ENCODE assay signal across 8 cellular contexts in the genomic region with DNA sequence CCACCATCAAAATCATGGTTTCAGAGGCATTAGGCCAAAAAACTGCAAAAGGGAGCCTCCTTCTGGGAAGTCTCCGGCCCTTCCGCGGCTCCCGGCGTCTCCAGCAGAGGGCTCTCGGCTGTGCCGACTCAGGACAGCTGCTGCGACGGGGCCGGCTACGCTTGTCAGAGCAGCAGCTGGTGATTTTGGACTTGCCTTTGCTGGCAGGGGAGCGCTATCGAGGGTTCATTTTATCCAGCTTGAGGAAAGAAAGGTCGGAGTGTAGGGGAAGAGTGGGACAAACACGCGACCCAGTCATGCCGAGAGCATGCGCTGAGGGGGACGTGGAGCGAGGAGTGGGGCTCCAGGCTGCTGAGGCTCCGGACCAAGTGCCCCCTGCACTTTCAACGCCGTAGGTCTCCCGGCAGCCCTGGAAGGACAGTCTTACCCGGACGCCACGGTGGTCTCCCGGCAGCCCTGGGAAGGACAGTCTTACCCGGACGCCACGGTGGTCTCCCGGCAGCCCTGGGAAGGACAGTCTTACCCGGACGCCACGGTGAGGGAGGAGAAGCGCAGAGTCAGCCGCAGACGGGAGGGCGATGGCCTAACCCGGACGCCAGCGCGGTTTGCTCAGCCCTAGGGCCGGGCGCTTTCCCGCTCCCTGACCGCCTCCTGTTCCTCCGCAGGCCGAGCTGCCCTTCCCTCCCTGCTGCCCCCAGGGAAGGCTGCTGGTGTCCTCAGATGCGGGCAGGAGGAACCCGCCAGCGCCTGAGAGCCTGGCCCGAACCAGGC. TPM values are rescaled to one million over a fixed set of nuclear protein-coding genes. Genes with fewer than 3 reads are reported as not detected.
A peak's percentile ranks its signal among the peaks of the same experiment; 100 is the strongest.
DNase-seq lines count a peak whose midpoint lies in the region; ATAC-seq, FAIRE-seq and TF ChIP-seq lines count a peak whose summit lies in the region.

No MANE protein-coding gene starts in this region.

- no peak overlapping the region for H3K9ac ChIP-seq in SK-N-SH

- intact Hi-C loops in heart right ventricle (cut with DNase I) (loop anchor here (1.0 to 10.0 kb wide), 8 partner anchors 79 to 176 kb away; a partner anchor contains a TSS), posterior cingulate gyrus (cut with DNase I) (loop anchor here (1.0 kb wide), 1 partner anchor 167 kb away; no protein-coding TSS in a partner anchor), uterus (cut with DNase I; ENCODE audit: low total_unique reads) (no loop called here)

- H3K4me1 ChIP-seq in SK-N-SH (ENCODE audit: control insufficient read depth in 1 of 2, insufficient read depth in 2 of 2, low read depth in 1 of 2, low read length in 1 of 2) (peaks cover 0 to 10% of the 10 kb centered on the region in 2 experiments; a peak in 1 of 4 replicates), heart right ventricle (peaks cover 0 to 17% (median 8%) of the 10 kb centered on the region in 9 donors), uterus (no peaks in the 10 kb centered on the region)

- H4K20me1 ChIP-seq in SK-N-SH (ENCODE audit: insufficient read depth), result no peaks in the 10 kb centered on the region

- H3K9me2 ChIP-seq in SK-N-SH, result no peaks in the 10 kb centered on the region

- H3K79me2 ChIP-seq in SK-N-SH (ENCODE audit: insufficient read depth), result no peaks in the 10 kb centered on the region

- H3K4me3 ChIP-seq in SK-N-SH (ENCODE audit: low read depth in 2 of 2, low read length in 1 of 2), result peak overlapping the region in 1 of 2 experiments; percentile 48; a peak in 1 of 4 replicates
- H3K4me3 ChIP-seq in heart right ventricle, result peak overlapping the region; percentile 24 to 66 (median 51)
- H3K4me3 ChIP-seq in uterus, result peak overlapping the region; percentile 26 to 41

- WGBS in SK-N-SH (ENCODE audit: low lambda C conversion rate), result 62% methylated on average over 42 of the region's 53 CpGs
- 3 to 4% methylated on average over 52 to 53 of the region's 53 CpGs for WGBS in heart right ventricle, 2 donors

- no peak overlapping the region for H3K4me2 ChIP-seq in SK-N-SH

- no peak for TF ChIP-seq POLR2A in uterus (IDR thresholded peaks at IDR 0.05)

- no peak for TF ChIP-seq EP300 in SK-N-SH (IDR thresholded peaks at IDR 0.05; ENCODE audit: borderline replicate concordance in 1 of 2, low read depth in 1 of 2, low read length in 1 of 2)

- peak; percentile 64 for FAIRE-seq in GM19239 (lab: Jason Lieb, UNC)

- no peak overlapping the region; the same call in 1 of the 2 replicates for H2AFZ ChIP-seq in SK-N-SH (ENCODE audit: low read depth)

- ATAC-seq in HG03378 (IDR thresholded peaks at IDR 0.05; ENCODE audit: unreplicated experiment) (peak; percentile 62), heart right ventricle (peak; percentile 94 to 97 (median 96))

- H3K9me3 ChIP-seq in SK-N-SH, result no peaks in the 10 kb centered on the region
- H3K9me3 ChIP-seq in heart right ventricle, result no peaks in the 10 kb centered on the region
- no peaks in the 10 kb centered on the region for H3K9me3 ChIP-seq in uterus

- H3K27ac ChIP-seq in SK-N-SH (ENCODE audit: low read depth in 2 of 2, low read length in 1 of 2) (no peak overlapping the region), heart right ventricle (peak overlapping the region in 7 of 10 donors; percentile 11 to 67 (median 46)), uterus (peak overlapping the region; percentile 20 to 45)

- peaks cover 3% of the 10 kb centered on the region for H3F3A ChIP-seq in SK-N-SH (replicated peaks; ENCODE audit: insufficient read depth)

- POLR2A ChIA-PET in SK-N-SH (lab: Yijun Ruan, JAX), result interaction anchor here (0.6 to 2.3 kb wide), 2 partner anchors 22 to 167 kb away, joined by 3 to 7 read pairs; no protein-coding TSS in a partner anchor

- no peaks in the 10 kb centered on the region for H3K27me3 ChIP-seq in SK-N-SH (ENCODE audit: insufficient read depth)
- H3K27me3 ChIP-seq in heart right ventricle, result peaks cover 0 to 8% (median 0%) of the 10 kb centered on the region in 7 donors
- H3K27me3 ChIP-seq in uterus, result no peaks in the 10 kb centered on the region

- H3K36me3 ChIP-seq in SK-N-SH (replicated peaks in 1 of 2; ENCODE audit: control insufficient read depth in 1 of 2, insufficient read depth in 2 of 2, low read length in 1 of 2) (peaks cover 18 to 33% of the 10 kb centered on the region in 2 experiments), heart right ventricle (peaks cover 0 to 34% (median 5%) of the 10 kb centered on the region in 9 donors), uterus (no peaks in the 10 kb centered on the region)

- DNase-seq in AG20443 (ENCODE audit: low spot score) (peak; percentile 96), GM19239 (ENCODE audit: insufficient read length, low spot score) (peak; percentile 40), SK-N-SH (peak; percentile 86), amniotic epithelial cell (ENCODE audit: low read depth) (peak; percentile 66), heart right ventricle (peak; percentile 82 to 86), posterior cingulate gyrus (peak; percentile 71 to 98 (median 86)), uterus (peak; percentile 66 to 77)

- peak; percentile 63 for TF ChIP-seq RAD21 in SK-N-SH (IDR thresholded peaks at IDR 0.05; ENCODE audit: low read length)

- CTCF ChIA-PET in SK-N-SH (lab: Yijun Ruan, JAX), result interaction anchor here (0.6 to 4.4 kb wide), 13 partner anchors 9 to 166 kb away, joined by 3 to 94 read pairs (median 3); a partner anchor contains a TSS

- TF ChIP-seq CTCF in SK-N-SH (IDR thresholded peaks at IDR 0.05), result peak; percentile 81
- peak; percentile 61 to 92 (median 82) for TF ChIP-seq CTCF in heart right ventricle (IDR thresholded peaks at IDR 0.05)
- peak; percentile 65 to 78 (median 72) for TF ChIP-seq CTCF in uterus (IDR thresholded peaks at IDR 0.05)

TF ChIP-seq in SK-N-SH, 30 proteins besides CTCF, POLR2A, EP300 and RAD21:
- TF ChIP-seq NRF1 (IDR thresholded peaks at IDR 0.05; ENCODE audit: low read depth, low read length) (no peak), YY1 (IDR thresholded peaks at IDR 0.05; ENCODE audit: low read depth) (no peak), SIN3A (IDR thresholded peaks at IDR 0.05; ENCODE audit: borderline replicate concordance, low read depth, low read length) (0 out of 2 replicates have a peak, but pooled peaks have one; percentile 15), SMC3 (IDR thresholded peaks at IDR 0.05; ENCODE audit: low read depth, low read length) (peak; percentile 81), FOSL2 (IDR thresholded peaks at IDR 0.05; ENCODE audit: borderline replicate concordance, low read depth) (no peak), ELF1 (IDR thresholded peaks at IDR 0.05) (no peak)
- TF ChIP-seq, protein P1, sequence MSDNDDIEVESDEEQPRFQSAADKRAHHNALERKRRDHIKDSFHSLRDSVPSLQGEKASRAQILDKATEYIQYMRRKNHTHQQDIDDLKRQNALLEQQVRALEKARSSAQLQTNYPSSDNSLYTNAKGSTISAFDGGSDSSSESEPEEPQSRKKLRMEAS (IDR thresholded peaks at IDR 0.05; ENCODE audit: low read depth), result no peak
- TF ChIP-seq, protein P2, sequence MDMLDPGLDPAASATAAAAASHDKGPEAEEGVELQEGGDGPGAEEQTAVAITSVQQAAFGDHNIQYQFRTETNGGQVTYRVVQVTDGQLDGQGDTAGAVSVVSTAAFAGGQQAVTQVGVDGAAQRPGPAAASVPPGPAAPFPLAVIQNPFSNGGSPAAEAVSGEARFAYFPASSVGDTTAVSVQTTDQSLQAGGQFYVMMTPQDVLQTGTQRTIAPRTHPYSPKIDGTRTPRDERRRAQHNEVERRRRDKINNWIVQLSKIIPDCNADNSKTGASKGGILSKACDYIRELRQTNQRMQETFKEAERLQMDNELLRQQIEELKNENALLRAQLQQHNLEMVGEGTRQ (IDR thresholded peaks at IDR 0.05; ENCODE audit: borderline replicate concordance, low read depth, low read length), result no peak
- TF ChIP-seq, protein P3, sequence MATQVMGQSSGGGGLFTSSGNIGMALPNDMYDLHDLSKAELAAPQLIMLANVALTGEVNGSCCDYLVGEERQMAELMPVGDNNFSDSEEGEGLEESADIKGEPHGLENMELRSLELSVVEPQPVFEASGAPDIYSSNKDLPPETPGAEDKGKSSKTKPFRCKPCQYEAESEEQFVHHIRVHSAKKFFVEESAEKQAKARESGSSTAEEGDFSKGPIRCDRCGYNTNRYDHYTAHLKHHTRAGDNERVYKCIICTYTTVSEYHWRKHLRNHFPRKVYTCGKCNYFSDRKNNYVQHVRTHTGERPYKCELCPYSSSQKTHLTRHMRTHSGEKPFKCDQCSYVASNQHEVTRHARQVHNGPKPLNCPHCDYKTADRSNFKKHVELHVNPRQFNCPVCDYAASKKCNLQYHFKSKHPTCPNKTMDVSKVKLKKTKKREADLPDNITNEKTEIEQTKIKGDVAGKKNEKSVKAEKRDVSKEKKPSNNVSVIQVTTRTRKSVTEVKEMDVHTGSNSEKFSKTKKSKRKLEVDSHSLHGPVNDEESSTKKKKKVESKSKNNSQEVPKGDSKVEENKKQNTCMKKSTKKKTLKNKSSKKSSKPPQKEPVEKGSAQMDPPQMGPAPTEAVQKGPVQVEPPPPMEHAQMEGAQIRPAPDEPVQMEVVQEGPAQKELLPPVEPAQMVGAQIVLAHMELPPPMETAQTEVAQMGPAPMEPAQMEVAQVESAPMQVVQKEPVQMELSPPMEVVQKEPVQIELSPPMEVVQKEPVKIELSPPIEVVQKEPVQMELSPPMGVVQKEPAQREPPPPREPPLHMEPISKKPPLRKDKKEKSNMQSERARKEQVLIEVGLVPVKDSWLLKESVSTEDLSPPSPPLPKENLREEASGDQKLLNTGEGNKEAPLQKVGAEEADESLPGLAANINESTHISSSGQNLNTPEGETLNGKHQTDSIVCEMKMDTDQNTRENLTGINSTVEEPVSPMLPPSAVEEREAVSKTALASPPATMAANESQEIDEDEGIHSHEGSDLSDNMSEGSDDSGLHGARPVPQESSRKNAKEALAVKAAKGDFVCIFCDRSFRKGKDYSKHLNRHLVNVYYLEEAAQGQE (IDR thresholded peaks at IDR 0.05; ENCODE audit: low read depth, low read length), result 0 out of 2 replicates have a peak, but pooled peaks have one; percentile 37

RNA-seq across cellular contexts. Expression of a gene that starts 21.7 kb away (rescaled TPM):
- polyA plus RNA-seq in SK-N-SH (2012; rRNA removed), result 24.1 and 40.6 TPM in 2 replicates
- 33.7 and 39.3 TPM in 2 replicates for polyA plus RNA-seq in SK-N-SH (2012; cell fraction: cytosol; rRNA removed)
- polyA plus RNA-seq in SK-N-SH (2012; cell fraction: nucleus; rRNA removed), result 28.8 and 71.2 TPM in 2 replicates
- 10 to 100 TPM; 21.9 to 40.4 (median 29.3) TPM for total RNA-seq in heart right ventricle
- polyA plus RNA-seq in heart right ventricle, result 10 to 100 TPM; 17.5 to 31.2 TPM
- total RNA-seq in uterus, result 10 to 100 TPM; 30.2 to 82.7 (median 53.3) TPM

Comparison
In these comparisons a context has a peak if more than half of its experiments do, and no peak if none do; other contexts are left out.
1. DNase-seq: peak in every context shown above with its lines; median percentile 96 in AG20443; 86 in SK-N-SH; 86 in posterior cingulate gyrus; 84 in heart right ventricle; 72 in uterus; 66 in amniotic epithelial cell; 40 in GM19239.
2. H3K27ac ChIP-seq: peak in heart right ventricle (7 of 10) and uterus (2 of 2); none in SK-N-SH (0 of 2).
3. Peak in every context shown above with its lines, with median percentiles within 50 percentile points of each other: CTCF ChIP-seq.